In the genomic region with DNA sequence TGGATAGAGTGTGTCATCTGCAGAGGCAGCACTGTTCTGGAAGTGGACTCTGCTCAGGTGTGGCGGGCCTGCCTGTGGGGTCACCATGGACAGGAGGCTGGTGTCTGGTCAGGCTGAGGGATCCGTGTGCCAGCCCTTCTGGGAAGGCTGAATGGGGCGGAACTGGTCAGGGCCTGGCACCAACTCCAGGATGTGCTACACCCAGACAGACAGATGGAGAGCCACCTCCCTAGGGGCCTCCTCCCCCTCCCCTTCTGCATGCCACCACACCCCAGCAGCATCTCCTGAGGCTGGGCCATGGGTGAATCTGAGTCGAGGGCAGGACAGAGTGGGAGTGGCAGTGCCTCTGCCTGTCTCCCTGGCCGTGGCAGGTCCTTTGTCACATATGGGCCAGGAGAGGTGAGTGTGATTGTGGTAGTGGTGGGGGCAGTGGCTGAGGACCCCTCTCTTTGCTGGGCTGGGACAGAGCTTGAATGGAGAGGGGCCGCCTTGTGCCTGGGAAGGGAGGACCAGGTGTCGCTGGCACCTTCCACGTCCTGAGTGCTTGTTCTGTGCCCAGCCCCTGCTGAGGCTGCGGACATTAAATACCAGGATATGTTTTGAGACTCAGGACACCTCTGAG, we compare ENCODE assay signal across 1 cellular context.
TF ChIP-seq lines count a peak whose summit lies in the region.

No MANE protein-coding gene starts in this region.

TF ChIP-seq in SK-N-SH, 30 proteins besides CTCF, POLR2A, EP300 and RAD21 (continued from another document):
- TF ChIP-seq, protein P1, sequence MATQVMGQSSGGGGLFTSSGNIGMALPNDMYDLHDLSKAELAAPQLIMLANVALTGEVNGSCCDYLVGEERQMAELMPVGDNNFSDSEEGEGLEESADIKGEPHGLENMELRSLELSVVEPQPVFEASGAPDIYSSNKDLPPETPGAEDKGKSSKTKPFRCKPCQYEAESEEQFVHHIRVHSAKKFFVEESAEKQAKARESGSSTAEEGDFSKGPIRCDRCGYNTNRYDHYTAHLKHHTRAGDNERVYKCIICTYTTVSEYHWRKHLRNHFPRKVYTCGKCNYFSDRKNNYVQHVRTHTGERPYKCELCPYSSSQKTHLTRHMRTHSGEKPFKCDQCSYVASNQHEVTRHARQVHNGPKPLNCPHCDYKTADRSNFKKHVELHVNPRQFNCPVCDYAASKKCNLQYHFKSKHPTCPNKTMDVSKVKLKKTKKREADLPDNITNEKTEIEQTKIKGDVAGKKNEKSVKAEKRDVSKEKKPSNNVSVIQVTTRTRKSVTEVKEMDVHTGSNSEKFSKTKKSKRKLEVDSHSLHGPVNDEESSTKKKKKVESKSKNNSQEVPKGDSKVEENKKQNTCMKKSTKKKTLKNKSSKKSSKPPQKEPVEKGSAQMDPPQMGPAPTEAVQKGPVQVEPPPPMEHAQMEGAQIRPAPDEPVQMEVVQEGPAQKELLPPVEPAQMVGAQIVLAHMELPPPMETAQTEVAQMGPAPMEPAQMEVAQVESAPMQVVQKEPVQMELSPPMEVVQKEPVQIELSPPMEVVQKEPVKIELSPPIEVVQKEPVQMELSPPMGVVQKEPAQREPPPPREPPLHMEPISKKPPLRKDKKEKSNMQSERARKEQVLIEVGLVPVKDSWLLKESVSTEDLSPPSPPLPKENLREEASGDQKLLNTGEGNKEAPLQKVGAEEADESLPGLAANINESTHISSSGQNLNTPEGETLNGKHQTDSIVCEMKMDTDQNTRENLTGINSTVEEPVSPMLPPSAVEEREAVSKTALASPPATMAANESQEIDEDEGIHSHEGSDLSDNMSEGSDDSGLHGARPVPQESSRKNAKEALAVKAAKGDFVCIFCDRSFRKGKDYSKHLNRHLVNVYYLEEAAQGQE (IDR thresholded peaks at IDR 0.05; ENCODE audit: low read depth, low read length): no peak
- TF ChIP-seq MXI1 (IDR thresholded peaks at IDR 0.05; ENCODE audit: low read depth, low read length): no peak
